In genomic region chr15:85318048-85318731, GRCh38 we compare ENCODE assay signal across 9 cellular contexts.
DNase-seq lines count a peak whose midpoint lies in the region; ATAC-seq and TF ChIP-seq lines count a peak whose summit lies in the region.
"Had no signal": no experiment of that assay in that cellular context is flagged by ENCODE, and none has a peak within 500 bp of the region (broad histone marks: within the 10 kb centered on the region; RNA-seq: fewer than 3 reads in every experiment).

No MANE protein-coding gene starts in this region.

- no CpG with 5 or more reads among the region's 2 CpGs for WGBS in IMR-90 (ENCODE audit: extremely low coverage in 2 of 2, insufficient read length in 1 of 2), 2 experiments

- H4K8ac ChIP-seq in IMR-90 (ENCODE audit: low read depth in 2 of 2, low read length in 2 of 2) = peak overlapping the region; percentile 3 to 55; a peak in 2 of 4 replicates

- TF ChIP-seq CTCF in MCF 10A (IDR thresholded peaks at IDR 0.05; ENCODE audit: unreplicated experiment) (no peak), breast epithelium (IDR thresholded peaks at IDR 0.05) (no peak), IMR-90 (conservative IDR thresholded peaks at IDR 0.05; ENCODE audit: low read depth, low read length) (peak; percentile 28), omental fat pad (IDR thresholded peaks at IDR 0.05) (no peak)

- H3K27ac Mint-ChIP-seq in MCF 10A (ENCODE audit: low read depth, unreplicated experiment) = no peak overlapping the region

- H3K18ac ChIP-seq in IMR-90 (ENCODE audit: low read depth, low read length) = no peak overlapping the region

- peak overlapping the region; percentile 89 for H2BK20ac ChIP-seq in IMR-90 (ENCODE audit: low read depth, low read length)

- peak overlapping the region; percentile 69 for H3K4ac ChIP-seq in IMR-90 (ENCODE audit: low read depth, low read length)

- H3K23ac ChIP-seq in IMR-90 (ENCODE audit: low read depth, low read length) = no peak overlapping the region

- H3K9me3 ChIP-seq in breast epithelium (no peaks in the 10 kb centered on the region), IMR-90 (ENCODE audit: control insufficient read depth, insufficient read depth, low read length) (0 out of 2 replicates have a peak, but pooled peaks cover 3% of the 10 kb centered on the region), adipocyte (ENCODE audit: control insufficient read depth, low read length) (peaks cover 8% of the 10 kb centered on the region)

- peak overlapping the region; percentile 74 for H2AK5ac ChIP-seq in IMR-90 (ENCODE audit: low read depth, low read length)

- peak overlapping the region; percentile 88 for H2BK120ac ChIP-seq in IMR-90 (ENCODE audit: low read depth, low read length)

- H4K91ac ChIP-seq in IMR-90 (ENCODE audit: insufficient read depth, low read depth, low read length) = peak overlapping the region; percentile 59; the same call in 1 of the 2 replicates

- H3K36me3 ChIP-seq in breast epithelium (no peaks in the 10 kb centered on the region), IMR-90 (ENCODE audit: control insufficient read depth, insufficient read depth, low read length) (no peaks in the 10 kb centered on the region), adipocyte (ENCODE audit: control insufficient read depth, insufficient read depth, low read length, severe bottlenecking) (no peaks in the 10 kb centered on the region)

- H4K20me1 ChIP-seq in IMR-90 (ENCODE audit: insufficient read depth, low read length) = peaks cover 3% of the 10 kb centered on the region

- H2AK9ac ChIP-seq in IMR-90 (replicated peaks; ENCODE audit: low read depth, low read length, poor library complexity) = peak overlapping the region; percentile 46

- H3K9me3 Mint-ChIP-seq in MCF 10A (ENCODE audit: unreplicated experiment) = peaks cover 12% of the 10 kb centered on the region

- peak overlapping the region; percentile 37; the same call in 1 of the 2 replicates for H3K56ac ChIP-seq in IMR-90 (ENCODE audit: extremely low read depth, insufficient read depth, low read length)

- peak overlapping the region; percentile 36 for H2BK5ac ChIP-seq in IMR-90 (ENCODE audit: low read depth, low read length, poor library complexity, severe bottlenecking)

- TF ChIP-seq POLR2A in breast epithelium (IDR thresholded peaks at IDR 0.05) (no peak), IMR-90 (IDR thresholded peaks at IDR 0.05; ENCODE audit: low read depth, low read length) (no peak)

- DNase-seq in MCF 10A (ENCODE audit: unreplicated experiment) (peak; percentile 64), breast epithelium (ENCODE audit: low spot score in 2 of 2) (no peak), IMR-90 (peak; percentile 98), adipocyte (ENCODE audit: low read depth) (peak; percentile 76), omental fat pad (ENCODE audit: low spot score) (no peak), DMS79 (lab: John Stamatoyannopoulos, UW) (no peak), HPDE6-E6E7 (ENCODE audit: extremely low spot score) (no peak)
- DNase-seq: left cardiac atrium had no signal

- no peak overlapping the region for H4K5ac ChIP-seq in IMR-90 (ENCODE audit: low read depth, low read length)

- H2BK15ac ChIP-seq in IMR-90 (ENCODE audit: low read depth, low read length) = peak overlapping the region; percentile 81; the same call in 1 of the 3 replicates

- H3K4me3 ChIP-seq in breast epithelium (no peak overlapping the region), IMR-90 (ENCODE audit: insufficient read depth, low read depth, low read length) (no peak overlapping the region), adipocyte (ENCODE audit: low read length) (no peak overlapping the region)

- H3K4me2 ChIP-seq in IMR-90 (ENCODE audit: low read depth, low read length) = peak overlapping the region; percentile 64; the same call in 1 of the 2 replicates

- peak overlapping the region; percentile 67 for H2AFZ ChIP-seq in IMR-90 (replicated peaks; ENCODE audit: low read length, poor library complexity)

- CTCF ChIA-PET in MCF 10A (lab: Yijun Ruan, JAX) = interaction anchor here (0.7 to 7.2 kb wide), 12 partner anchors 9 to 192 kb away, joined by 3 to 48 read pairs (median 4); no protein-coding TSS in a partner anchor
- CTCF ChIA-PET in IMR-90 (lab: Yijun Ruan, JAX) = interaction anchor here (0.6 to 1.7 kb wide), 7 partner anchors 8 to 308 kb away, joined by 3 read pairs; no protein-coding TSS in a partner anchor

- ATAC-seq in GM21717 (IDR thresholded peaks at IDR 0.05; ENCODE audit: unreplicated experiment) (peak; percentile 90), IMR-90 (ENCODE audit: low read depth) (peak; percentile 88), omental fat pad (ENCODE audit: low FRiP score) (peak; percentile 48)

- H3K27ac ChIP-seq in breast epithelium = no peak overlapping the region
- H3K27ac ChIP-seq in IMR-90 (ENCODE audit: insufficient read depth, low read length) = no peak overlapping the region; the same call in 1 of the 2 replicates

- no peak for TF ChIP-seq RAD21 in IMR-90 (IDR thresholded peaks at IDR 0.05; ENCODE audit: low read length)

- peaks cover 16% of the 10 kb centered on the region; the same call in 1 of the 2 replicates for H3K9me1 ChIP-seq in IMR-90 (ENCODE audit: insufficient read depth, low read length)

- no peak overlapping the region for H3K4me3 Mint-ChIP-seq in MCF 10A (ENCODE audit: unreplicated experiment)

- no peaks in the 10 kb centered on the region for H3K36me3 Mint-ChIP-seq in MCF 10A (ENCODE audit: insufficient read depth, unreplicated experiment)

- H3K4me1 Mint-ChIP-seq in MCF 10A (ENCODE audit: insufficient read depth, unreplicated experiment) = peaks cover 21% of the 10 kb centered on the region

- H3K4me1 ChIP-seq in breast epithelium (no peaks in the 10 kb centered on the region), IMR-90 (ENCODE audit: control insufficient read depth, insufficient read depth, low read length) (peaks cover 14% of the 10 kb centered on the region), adipocyte (ENCODE audit: control insufficient read depth, insufficient read depth, low read length) (peaks cover 22% of the 10 kb centered on the region)

- H3K9ac ChIP-seq in IMR-90 (ENCODE audit: low read depth, low read length) (no peak overlapping the region), adipocyte (ENCODE audit: low read length) (no peak overlapping the region)

- no TSS peak for BruUV-seq in MCF 10A (replicated peaks; lab: Mats Ljungman, UMichigan)
- BruUV-seq in IMR-90 (replicated peaks; lab: Mats Ljungman, UMichigan) = no TSS peak

- dilution Hi-C loops in IMR-90 (cut with HindIII; ENCODE audit: low sequenced_read_pairs, unreplicated experiment) = no loop called here

- POLR2A ChIA-PET in MCF 10A (lab: Yijun Ruan, JAX) = interaction anchor here (0.6 to 3.1 kb wide), 11 partner anchors 9 to 242 kb away, joined by 3 to 15 read pairs (median 4); no protein-coding TSS in a partner anchor
- POLR2A ChIA-PET in IMR-90 (lab: Charles Lee; ENCODE audit: unreplicated experiment) = no interaction called here

- peaks cover 0 to 13% of the 10 kb centered on the region in 2 experiments; a peak in 1 of 4 replicates for H3K79me1 ChIP-seq in IMR-90 (ENCODE audit: low read depth in 1 of 2, low read length in 2 of 2)

- H3K14ac ChIP-seq in IMR-90 (replicated peaks; ENCODE audit: low read depth, low read length) = peak overlapping the region; percentile 39

- intact Hi-C loops in MCF 10A (cut with micrococcal nuclease) = no loop called here
- intact Hi-C loops in breast epithelium (cut with DNase I; ENCODE audit: low total_unique reads) = no loop called here
- intact Hi-C loops in IMR-90 (cut with micrococcal nuclease) = loop anchor here (5.0 kb wide), 2 partner anchors 89 to 389 kb away; no protein-coding TSS in a partner anchor

- in situ Hi-C loops in IMR-90 (cut with MboI; ENCODE audit: low sequenced_read_pairs) = no loop called here

- H3K27me3 Mint-ChIP-seq in MCF 10A (ENCODE audit: insufficient read depth, unreplicated experiment) = no peaks in the 10 kb centered on the region

- H3K27me3 ChIP-seq in breast epithelium (no peaks in the 10 kb centered on the region), IMR-90 (ENCODE audit: control insufficient read depth, insufficient read depth, low read length) (no peaks in the 10 kb centered on the region), adipocyte (replicated peaks; ENCODE audit: control insufficient read depth, insufficient read depth, low read length) (no peaks in the 10 kb centered on the region)

TF ChIP-seq in IMR-90, 13 proteins besides CTCF, POLR2A, EP300 and RAD21 (continues in another document):
- TF ChIP-seq CHD1 (IDR thresholded peaks at IDR 0.05; ENCODE audit: low read depth, low read length) = no peak
- peak; percentile 64 for TF ChIP-seq BHLHE40 (IDR thresholded peaks at IDR 0.05; ENCODE audit: low read depth, low read length)
- TF ChIP-seq USF2 (IDR thresholded peaks at IDR 0.05; ENCODE audit: low read depth, low read length) = no peak
- no peak for TF ChIP-seq ELK1 (IDR thresholded peaks at IDR 0.05; ENCODE audit: borderline replicate concordance, low read depth, low read length)
- TF ChIP-seq MXI1 (IDR thresholded peaks at IDR 0.05; ENCODE audit: borderline replicate concordance, low read depth, low read length) = no peak
- TF ChIP-seq RCOR1 (IDR thresholded peaks at IDR 0.05; ENCODE audit: insufficient replicate concordance, low read length) = peak; percentile 89
- TF ChIP-seq RFX5 (IDR thresholded peaks at IDR 0.05; ENCODE audit: low read depth, low read length) = no peak
- no peak for TF ChIP-seq SMC3 (IDR thresholded peaks at IDR 0.05; ENCODE audit: low read depth, low read length)
- peak; percentile 80 for TF ChIP-seq FOS (IDR thresholded peaks at IDR 0.05; ENCODE audit: low read depth, low read length)
- peak; percentile 7; the same call in 1 of the 2 replicates for TF ChIP-seq MAFK (IDR thresholded peaks at IDR 0.05; ENCODE audit: low read depth, low read length)
- TF ChIP-seq CEBPB (IDR thresholded peaks at IDR 0.05; ENCODE audit: low read depth, low read length) = peak; percentile 40; the same call in 1 of the 2 replicates
- no peak for TF ChIP-seq NFE2L2 (IDR thresholded peaks at IDR 0.05; ENCODE audit: low read depth, low read length)

Comparison
In these comparisons a context has a peak if more than half of its experiments do, and no peak if none do; other contexts are left out.
1. DNase-seq: peak in MCF 10A (single experiment), IMR-90 (single experiment) and adipocyte (single experiment); none in breast epithelium (0 of 2), omental fat pad (single experiment), DMS79 (single experiment) and HPDE6-E6E7 (single experiment).
2. Peak in every context shown above with its lines, with median percentiles within 50 percentile points of each other: ATAC-seq.